1 cellular context compared by ENCODE assay signal in genomic region chr13:78595819-78596700, GRCh38.
A peak's percentile ranks its signal among the peaks of the same experiment; 100 is the strongest.
TF ChIP-seq lines count a peak whose summit lies in the region.

No MANE protein-coding gene starts in this region.

TF ChIP-seq in HepG2, 621 proteins besides CTCF, POLR2A, EP300 and RAD21 (continued from another document and continues in another):
- TF ChIP-seq SKIL (CRISPR knock-in tag; IDR thresholded peaks at IDR 0.05; ENCODE audit: borderline replicate concordance) (0 out of 2 replicates have a peak, but pooled peaks have one; percentile 23), ZNF276 (CRISPR knock-in tag; IDR thresholded peaks at IDR 0.05; ENCODE audit: low read depth) (no peak), AGO2 (optimal IDR thresholded peaks at IDR 0.05; ENCODE audit: low read depth, low read length) (no peak), SALL1 (CRISPR knock-in tag; IDR thresholded peaks at IDR 0.05) (peak; percentile 16; the same call in 1 of the 2 replicates), ZUFSP (CRISPR knock-in tag; IDR thresholded peaks at IDR 0.05; ENCODE audit: borderline replicate concordance) (no peak), FLYWCH1 (CRISPR knock-in tag; IDR thresholded peaks at IDR 0.05) (no peak), FIP1L1 (IDR thresholded peaks at IDR 0.05; ENCODE audit: borderline replicate concordance, insufficient read depth, low read depth, low read length) (no peak), TCF7L2 (IDR thresholded peaks at IDR 0.05; ENCODE audit: low read depth, low read length) (no peak), ZNF589 (CRISPR knock-in tag; conservative IDR thresholded peaks at IDR 0.05) (no peak), ATM (IDR thresholded peaks at IDR 0.05; ENCODE audit: borderline replicate concordance) (no peak), AKNA (CRISPR knock-in tag; IDR thresholded peaks at IDR 0.05; ENCODE audit: borderline replicate concordance) (no peak), WIZ (CRISPR knock-in tag; IDR thresholded peaks at IDR 0.05) (no peak), RFXANK (CRISPR knock-in tag; IDR thresholded peaks at IDR 0.05) (no peak), GPBP1L1 (CRISPR knock-in tag; IDR thresholded peaks at IDR 0.05) (no peak), ZNF343 (CRISPR knock-in tag; IDR thresholded peaks at IDR 0.05) (no peak), NFE2L2 (IDR thresholded peaks at IDR 0.05; ENCODE audit: low read length) (no peak), SRSF1 (optimal IDR thresholded peaks at IDR 0.05; ENCODE audit: low read depth, low read length) (no peak), NKX3-1 (CRISPR knock-in tag; IDR thresholded peaks at IDR 0.05) (no peak), MAFG (CRISPR knock-in tag; IDR thresholded peaks at IDR 0.05) (no peak), ZNF33B (CRISPR knock-in tag; IDR thresholded peaks at IDR 0.05) (no peak), ZNF207 (IDR thresholded peaks at IDR 0.05; ENCODE audit: borderline replicate concordance) (no peak), ZNF253 (CRISPR knock-in tag; IDR thresholded peaks at IDR 0.05; ENCODE audit: borderline replicate concordance) (no peak), ZNF501 (CRISPR knock-in tag; IDR thresholded peaks at IDR 0.05) (0 out of 2 replicates have a peak, but pooled peaks have one; percentile 39), MYPOP (CRISPR knock-in tag; IDR thresholded peaks at IDR 0.05) (peak; percentile 28; the same call in 1 of the 2 replicates), ZFP41 (CRISPR knock-in tag; IDR thresholded peaks at IDR 0.05; ENCODE audit: borderline replicate concordance) (no peak), KDM2A (CRISPR knock-in tag; IDR thresholded peaks at IDR 0.05; ENCODE audit: borderline replicate concordance, low read depth) (0 out of 2 replicates have a peak, but pooled peaks have one; percentile 32), DNMT1 (CRISPR knock-in tag; IDR thresholded peaks at IDR 0.05) (no peak), ZBTB34 (CRISPR knock-in tag; IDR thresholded peaks at IDR 0.05) (no peak), THAP8 (CRISPR knock-in tag; IDR thresholded peaks at IDR 0.05; ENCODE audit: borderline replicate concordance) (no peak), ZNF432 (CRISPR knock-in tag; IDR thresholded peaks at IDR 0.05; ENCODE audit: borderline replicate concordance) (no peak), ZNF468 (CRISPR knock-in tag; IDR thresholded peaks at IDR 0.05) (no peak), RBFOX2 (IDR thresholded peaks at IDR 0.05; ENCODE audit: low read depth, low read length) (0 out of 2 replicates have a peak, but pooled peaks have one; percentile 40), ZNF629 (CRISPR knock-in tag; conservative IDR thresholded peaks at IDR 0.05) (peak; percentile 77), E2F1 (CRISPR knock-in tag; IDR thresholded peaks at IDR 0.05) (peak; percentile 34; the same call in 1 of the 2 replicates), KDM5A (IDR thresholded peaks at IDR 0.05; ENCODE audit: borderline replicate concordance, low read length) (no peak), ATF5 (CRISPR knock-in tag; IDR thresholded peaks at IDR 0.05; ENCODE audit: low read depth) (no peak), ZBTB26 (CRISPR knock-in tag; IDR thresholded peaks at IDR 0.05; ENCODE audit: borderline replicate concordance) (0 out of 2 replicates have a peak, but pooled peaks have one; percentile 25), HNRNPLL (IDR thresholded peaks at IDR 0.05; ENCODE audit: low read depth, low read length, poor library complexity, severe bottlenecking) (peak; percentile 44), ZNF549 (CRISPR knock-in tag; IDR thresholded peaks at IDR 0.05) (no peak), POGK (CRISPR knock-in tag; conservative IDR thresholded peaks at IDR 0.05) (no peak), ZNF660 (CRISPR knock-in tag; IDR thresholded peaks at IDR 0.05; ENCODE audit: borderline replicate concordance, low read depth) (no peak)
